In the genomic region with DNA sequence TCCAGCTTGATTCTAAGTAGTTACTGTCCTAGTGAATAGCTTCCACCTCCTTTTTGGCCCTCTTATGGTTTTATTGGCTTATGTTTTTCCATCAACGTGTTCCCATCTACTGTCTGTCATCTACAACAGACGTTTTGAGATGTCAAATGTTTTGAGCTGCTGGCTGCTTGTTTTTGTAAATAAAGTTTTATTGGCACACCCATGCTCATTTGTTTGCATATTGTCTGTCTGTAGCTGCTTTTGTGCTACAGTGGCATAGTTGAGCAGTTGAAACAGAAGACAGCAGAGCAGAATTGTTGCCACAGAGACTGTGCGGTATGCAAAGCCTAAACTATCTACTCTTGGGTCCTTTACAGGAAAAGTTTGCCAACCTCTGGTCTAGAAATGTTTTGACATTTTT, we compare ENCODE assay signal across 32 cellular contexts.
"Had no signal": no experiment of that assay in that cellular context is flagged by ENCODE, and none has a peak within 500 bp of the region (broad histone marks: within the 10 kb centered on the region; RNA-seq: fewer than 3 reads in every experiment).

No MANE protein-coding gene starts in this region.

- H3K27me3 Mint-ChIP-seq: naive B cell; naive thymus-derived CD8-positive, alpha-beta T cell; natural killer cell treated with Interleukin-12 subunit alpha and Interleukin-12 subunit beta and Interleukin-15 and Interleukin-18, amount 100 ng/mL, for 72 hours; stimulated activated memory B cell treated with anti-CD40 and anti-IgM and Interleukin-4, amounts not matched to agents 10 μg/mL and 1 μg/mL and 100 μg/mL, for 72 hours; stimulated activated naive CD8-positive, alpha-beta T cell treated with anti-CD3 and anti-CD28 coated beads, Interleukin-15, amount 100 ng/mL, for 72 hours had no signal

- H3K27ac ChIP-seq: neutrophil, pancreas, prostate gland, skin epidermis, spleen, suprapubic skin, thoracic aorta, thyroid gland, tibial nerve, upper lobe of left lung, vagina had no signal

- H3K36me3 ChIP-seq: neutrophil, prostate gland had no signal

- H3K4me3 Mint-ChIP-seq: naive B cell; naive thymus-derived CD8-positive, alpha-beta T cell; natural killer cell treated with Interleukin-12 subunit alpha and Interleukin-12 subunit beta and Interleukin-15 and Interleukin-18, amount 100 ng/mL, for 72 hours; nephron progenitor cell; neural crest cell; stimulated activated memory B cell treated with anti-CD40 and anti-IgM and Interleukin-4, amounts not matched to agents 10 μg/mL and 1 μg/mL and 100 μg/mL, for 72 hours; stimulated activated naive CD8-positive, alpha-beta T cell treated with anti-CD3 and anti-CD28 coated beads, Interleukin-15, amount 100 ng/mL, for 72 hours had no signal

- DNase-seq: naive B cell; naive thymus-derived CD8-positive, alpha-beta T cell; nephron progenitor cell; nucleus accumbens; pancreas; right cardiac atrium; spleen; stimulated activated CD4-positive, alpha-beta T cell treated with anti-CD3 and anti-CD28 coated beads, Interleukin-12 subunit alpha, Interleukin-12 subunit beta, amount 100 ng/mL, for 4 hours; stimulated activated CD4-positive, alpha-beta T cell treated with anti-CD3 and anti-CD28 coated beads, Interleukin-1b, Interleukin-23, amount 100 ng/mL, for 48 hours; stimulated activated CD4-positive, alpha-beta T cell treated with anti-CD3 and anti-CD28 coated beads, Interleukin-4, amount 100 ng/mL, for 1 hour; stimulated activated CD4-positive, alpha-beta T cell treated with anti-CD3 and anti-CD28 coated beads, Interleukin-4, amount 100 ng/mL, for 4 hours; stimulated activated CD8-positive, alpha-beta memory T cell treated with anti-CD3 and anti-CD28 coated beads, Interleukin-4, amount 100 ng/mL, for 48 hours; stimulated activated naive CD4-positive, alpha-beta T cell; stimulated activated naive CD8-positive, alpha-beta T cell treated with anti-CD3 and anti-CD28 coated beads, Interleukin-15, amount 100 ng/mL, for 72 hours; stimulated activated naive CD8-positive, alpha-beta T cell treated with anti-CD3 and anti-CD28 coated beads, Interleukin-15, Interleukin-2, amounts not matched to agents 100 U/mL and 50 U/mL, for 24 hours; substantia nigra; thyroid gland; trophoblast cell had no signal

- H3K4me1 Mint-ChIP-seq: naive B cell; nephron progenitor cell; neural crest cell; stimulated activated memory B cell treated with anti-CD40 and anti-IgM and Interleukin-4, amounts not matched to agents 10 μg/mL and 1 μg/mL and 100 μg/mL, for 72 hours had no signal

- ATAC-seq: naive thymus-derived CD8-positive, alpha-beta T cell; natural killer cell treated with Interleukin-12 subunit alpha and Interleukin-12 subunit beta and Interleukin-15 and Interleukin-18, amount 100 ng/mL, for 72 hours; pancreas; right cardiac atrium; sciatic nerve; stimulated activated memory B cell treated with anti-CD40 and anti-IgM and Interleukin-4, amounts not matched to agents 10 μg/mL and 1 μg/mL and 100 μg/mL, for 72 hours; stimulated activated naive CD8-positive, alpha-beta T cell treated with anti-CD3 and anti-CD28 coated beads, Interleukin-15, amount 100 ng/mL, for 72 hours; stimulated activated naive CD8-positive, alpha-beta T cell treated with anti-CD3 and anti-CD28 coated beads, Interleukin-15, Interleukin-2, amounts not matched to agents 100 U/mL and 50 U/mL, for 24 hours had no signal

- FAIRE-seq: pancreas, urothelium cell line had no signal

- H3K9me3 Mint-ChIP-seq: naive thymus-derived CD8-positive, alpha-beta T cell; natural killer cell treated with Interleukin-12 subunit alpha and Interleukin-12 subunit beta and Interleukin-15 and Interleukin-18, amount 100 ng/mL, for 72 hours; neural crest cell; stimulated activated memory B cell treated with anti-CD40 and anti-IgM and Interleukin-4, amounts not matched to agents 10 μg/mL and 1 μg/mL and 100 μg/mL, for 72 hours; stimulated activated naive CD8-positive, alpha-beta T cell treated with anti-CD3 and anti-CD28 coated beads, Interleukin-15, amount 100 ng/mL, for 72 hours had no signal

- H3K4me2 ChIP-seq: smooth muscle cell had no signal

- H3K9me3 ChIP-seq: neutrophil, pancreas, prostate gland, spleen, suprapubic skin, thoracic aorta, thyroid gland, tibial nerve, upper lobe of left lung, vagina had no signal

- H3K4me1 ChIP-seq: pancreas, prostate gland, spleen, suprapubic skin, thyroid gland, tibial nerve, upper lobe of left lung, vagina had no signal

- H3K27ac Mint-ChIP-seq: naive B cell; naive thymus-derived CD8-positive, alpha-beta T cell; natural killer cell treated with Interleukin-12 subunit alpha and Interleukin-12 subunit beta and Interleukin-15 and Interleukin-18, amount 100 ng/mL, for 72 hours; nephron progenitor cell; stimulated activated memory B cell treated with anti-CD40 and anti-IgM and Interleukin-4, amounts not matched to agents 10 μg/mL and 1 μg/mL and 100 μg/mL, for 72 hours had no signal

- H3K4me3 ChIP-seq: pancreas, prostate gland, skin epidermis, smooth muscle cell, spleen, suprapubic skin, thoracic aorta, thyroid gland, tibial nerve, upper lobe of left lung, vagina had no signal

- H3K27me3 ChIP-seq: neutrophil, pancreas, spleen, suprapubic skin, thyroid gland, tibial nerve, upper lobe of left lung, vagina had no signal
